In the genomic region with DNA sequence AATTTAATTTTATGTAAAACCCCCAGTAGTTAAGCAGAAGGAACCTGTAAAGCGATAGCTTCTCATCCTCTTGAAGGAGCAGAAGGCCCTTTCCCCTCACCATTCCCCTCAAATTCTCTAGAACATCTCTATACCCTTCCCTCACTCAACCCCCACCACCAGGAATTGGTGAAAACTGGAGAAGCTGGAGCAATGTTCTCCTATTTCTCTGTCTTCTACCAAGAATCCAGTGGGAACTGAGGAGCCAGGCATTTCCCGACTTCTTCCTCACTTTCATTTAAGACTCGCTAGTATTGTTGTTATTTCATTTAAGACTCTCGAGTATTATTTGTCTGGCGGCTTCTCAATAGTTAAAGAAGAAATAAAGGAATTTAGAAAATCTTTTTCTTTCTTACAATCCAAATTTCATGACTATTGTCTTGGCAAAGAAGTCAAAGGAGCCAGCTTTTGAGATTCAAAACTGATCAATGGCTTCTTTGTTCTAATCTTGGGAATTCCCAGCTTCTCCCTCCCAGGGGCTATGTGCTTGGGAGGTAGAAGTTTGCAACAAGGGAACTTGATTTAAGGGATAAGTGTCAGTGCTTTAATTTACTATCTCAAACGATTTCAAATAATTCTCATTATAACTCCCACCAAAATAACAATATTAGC, we compare ENCODE assay signal across 23 cellular contexts.
A peak's percentile ranks its signal among the peaks of the same experiment; 100 is the strongest.
DNase-seq lines count a peak whose midpoint lies in the region; ATAC-seq, FAIRE-seq and TF ChIP-seq lines count a peak whose summit lies in the region.
"Had no signal": no experiment of that assay in that cellular context is flagged by ENCODE, and none has a peak within 500 bp of the region (broad histone marks: within the 10 kb centered on the region; RNA-seq: fewer than 3 reads in every experiment).

No MANE protein-coding gene starts in this region.

- no peak for FAIRE-seq in HTR-8/SVneo (lab: Jason Lieb, UNC)
- FAIRE-seq: A204.1, colon had no signal

- H3K4me1 Mint-ChIP-seq in WTC11: peaks cover 83% of the 10 kb centered on the region
- H3K4me1 Mint-ChIP-seq in activated T-helper 2 cell treated with anti-CD3 and anti-CD28 coated beads, Interferon-gamma antibody, Interleukin-2, Interleukin-4, amounts not matched to agents 10 μg/mL and 5 μg/mL and 100 μg/mL, durations not matched to agents 14 hours and 24 hours and 36 hours (ENCODE audit: low read depth): peaks cover 12% of the 10 kb centered on the region

- TF ChIP-seq CTCF in right atrium auricular region (IDR thresholded peaks at IDR 0.05) (no peak), WTC11 (IDR thresholded peaks at IDR 0.05) (no peak)

- H3K4me1 ChIP-seq in right atrium auricular region (peaks cover 0 to 7% of the 10 kb centered on the region in 2 donors), iPS-20b (ENCODE audit: insufficient read depth, low read length) (peaks cover 42% of the 10 kb centered on the region)
- H3K4me1 ChIP-seq: prostate gland, spleen, transverse colon had no signal

- H3K4me3 Mint-ChIP-seq in WTC11: peak overlapping the region; percentile 19
- no peak overlapping the region for H3K4me3 Mint-ChIP-seq in activated T-helper 2 cell treated with anti-CD3 and anti-CD28 coated beads, Interferon-gamma antibody, Interleukin-2, Interleukin-4, amounts not matched to agents 10 μg/mL and 5 μg/mL and 100 μg/mL, durations not matched to agents 14 hours and 24 hours and 36 hours (ENCODE audit: low read depth)

- H3K27ac ChIP-seq in right atrium auricular region (no peak overlapping the region), iPS-20b (ENCODE audit: low read length) (peak overlapping the region; percentile 96)
- H3K27ac ChIP-seq: BLaER1 treated with 17β-estradiol and CSF1 and Interleukin-3, amounts not matched to agents 10 nM and 100 nM; PC-9; prostate gland; SK-N-MC; spleen; transverse colon had no signal

- no peaks in the 10 kb centered on the region for H3K36me3 ChIP-seq in right atrium auricular region
- no peaks in the 10 kb centered on the region for H3K36me3 ChIP-seq in iPS-20b (ENCODE audit: insufficient read depth, low read depth, low read length)
- H3K36me3 ChIP-seq: BLaER1 treated with 17β-estradiol and CSF1 and Interleukin-3, amounts not matched to agents 10 nM and 100 nM; prostate gland; spleen; transverse colon had no signal

- no peaks in the 10 kb centered on the region for H3K27me3 ChIP-seq in right atrium auricular region
- H3K27me3 ChIP-seq in iPS-20b (ENCODE audit: insufficient read depth, low read length): no peaks in the 10 kb centered on the region
- H3K27me3 ChIP-seq: BLaER1 treated with 17β-estradiol and CSF1 and Interleukin-3, amounts not matched to agents 10 nM and 100 nM; spleen; transverse colon had no signal

- DNase-seq in Right ventricle myocardium superior (no peak), right atrium auricular region (ENCODE audit: low spot score) (no peak), WTC11 (ENCODE audit: low spot score) (no peak), NCI-H1694 treated with DMSO at 0.1 percent for 48 hours (lab: John Stamatoyannopoulos, UW) (no peak), HTR-8/SVneo (ENCODE audit: insufficient read length, low spot score) (no peak)
- DNase-seq in stimulated activated CD4-positive, alpha-beta T cell treated with anti-CD3 and anti-CD28 coated beads, Interleukin-2, amount 100 ng/mL, for 48 hours: no peak
- no peak for DNase-seq in activated T-helper 2 cell treated with anti-CD3 and anti-CD28 coated beads, Interferon-gamma antibody, Interleukin-2, Interleukin-4, amounts not matched to agents 10 μg/mL and 5 μg/mL and 100 μg/mL, durations not matched to agents 14 hours and 24 hours and 36 hours (ENCODE audit: low spot score)
- DNase-seq: activated naive CD4-positive, alpha-beta T cell; aorta; DMS 273 treated with DMSO at 0.1 percent for 48 hours; hippocampal formation; NCI-H2029; NCI-H524 treated with DMSO at 0.1 percent for 48 hours; PC-9; spleen; T1000; transverse colon had no signal

- H3K4me3 ChIP-seq in right atrium auricular region (no peak overlapping the region), iPS-20b (ENCODE audit: low read length) (peak overlapping the region; percentile 43)
- H3K4me3 ChIP-seq: BLaER1 treated with 17β-estradiol and CSF1 and Interleukin-3, amounts not matched to agents 10 nM and 100 nM; PC-9; prostate gland; SK-N-MC; spleen; transverse colon had no signal

- peak overlapping the region; percentile 62 for H3K9ac ChIP-seq in iPS-20b (ENCODE audit: low read depth, low read length)
- H3K9ac ChIP-seq: BLaER1 treated with 17β-estradiol and CSF1 and Interleukin-3, amounts not matched to agents 10 nM and 100 nM had no signal

- POLR2A ChIA-PET in WTC11 (lab: Charles Lee): no interaction called here

- H3K27ac Mint-ChIP-seq in WTC11: peak overlapping the region; percentile 98
- no peak overlapping the region for H3K27ac Mint-ChIP-seq in activated T-helper 2 cell treated with anti-CD3 and anti-CD28 coated beads, Interferon-gamma antibody, Interleukin-2, Interleukin-4, amounts not matched to agents 10 μg/mL and 5 μg/mL and 100 μg/mL, durations not matched to agents 14 hours and 24 hours and 36 hours

- intact Hi-C loops in Right ventricle myocardium superior (cut with DNase I): loop anchor here (10.0 kb wide), 1 partner anchor 217 kb away; no protein-coding TSS in a partner anchor
- intact Hi-C loops in activated T-helper 2 cell treated with anti-CD3 and anti-CD28 coated beads, Interferon-gamma antibody, Interleukin-2, Interleukin-4, amounts not matched to agents 10 μg/mL and 5 μg/mL and 100 μg/mL, durations not matched to agents 14 hours and 24 hours and 36 hours (cut with micrococcal nuclease): no loop called here

- H3K9me3 ChIP-seq in right atrium auricular region (no peaks in the 10 kb centered on the region), iPS-20b (ENCODE audit: insufficient read depth, low read depth, low read length) (no peaks in the 10 kb centered on the region)
- H3K9me3 ChIP-seq: BLaER1 treated with 17β-estradiol and CSF1 and Interleukin-3, amounts not matched to agents 10 nM and 100 nM; prostate gland; spleen; transverse colon had no signal

- no peaks in the 10 kb centered on the region for H3K36me3 Mint-ChIP-seq in WTC11
- no peaks in the 10 kb centered on the region for H3K36me3 Mint-ChIP-seq in activated T-helper 2 cell treated with anti-CD3 and anti-CD28 coated beads, Interferon-gamma antibody, Interleukin-2, Interleukin-4, amounts not matched to agents 10 μg/mL and 5 μg/mL and 100 μg/mL, durations not matched to agents 14 hours and 24 hours and 36 hours (ENCODE audit: low read depth)

- H3K9me3 Mint-ChIP-seq in WTC11: no peaks in the 10 kb centered on the region
- no peaks in the 10 kb centered on the region for H3K9me3 Mint-ChIP-seq in activated T-helper 2 cell treated with anti-CD3 and anti-CD28 coated beads, Interferon-gamma antibody, Interleukin-2, Interleukin-4, amounts not matched to agents 10 μg/mL and 5 μg/mL and 100 μg/mL, durations not matched to agents 14 hours and 24 hours and 36 hours

- CTCF ChIA-PET in WTC11 (lab: Charles Lee): interaction anchor here (0.6 to 1.7 kb wide), 3 partner anchors 12 to 242 kb away, joined by 3 to 4 read pairs (median 3); no protein-coding TSS in a partner anchor

- H3K27me3 Mint-ChIP-seq in WTC11 (ENCODE audit: low read depth): no peaks in the 10 kb centered on the region
- no peaks in the 10 kb centered on the region for H3K27me3 Mint-ChIP-seq in activated T-helper 2 cell treated with anti-CD3 and anti-CD28 coated beads, Interferon-gamma antibody, Interleukin-2, Interleukin-4, amounts not matched to agents 10 μg/mL and 5 μg/mL and 100 μg/mL, durations not matched to agents 14 hours and 24 hours and 36 hours (ENCODE audit: low read depth)

- peak; percentile 39 for ATAC-seq in Right ventricle myocardium superior (ENCODE audit: poor library complexity)
- peak; percentile 76 for ATAC-seq in WTC11

TF ChIP-seq in WTC11, 78 proteins besides CTCF, POLR2A, EP300 and RAD21 (continues in another document):
- TF ChIP-seq ZNF423 (CRISPR knock-in tag; IDR thresholded peaks at IDR 0.05): 0 out of 2 replicates have a peak, but pooled peaks have one; percentile 23
- TF ChIP-seq, protein P1, sequence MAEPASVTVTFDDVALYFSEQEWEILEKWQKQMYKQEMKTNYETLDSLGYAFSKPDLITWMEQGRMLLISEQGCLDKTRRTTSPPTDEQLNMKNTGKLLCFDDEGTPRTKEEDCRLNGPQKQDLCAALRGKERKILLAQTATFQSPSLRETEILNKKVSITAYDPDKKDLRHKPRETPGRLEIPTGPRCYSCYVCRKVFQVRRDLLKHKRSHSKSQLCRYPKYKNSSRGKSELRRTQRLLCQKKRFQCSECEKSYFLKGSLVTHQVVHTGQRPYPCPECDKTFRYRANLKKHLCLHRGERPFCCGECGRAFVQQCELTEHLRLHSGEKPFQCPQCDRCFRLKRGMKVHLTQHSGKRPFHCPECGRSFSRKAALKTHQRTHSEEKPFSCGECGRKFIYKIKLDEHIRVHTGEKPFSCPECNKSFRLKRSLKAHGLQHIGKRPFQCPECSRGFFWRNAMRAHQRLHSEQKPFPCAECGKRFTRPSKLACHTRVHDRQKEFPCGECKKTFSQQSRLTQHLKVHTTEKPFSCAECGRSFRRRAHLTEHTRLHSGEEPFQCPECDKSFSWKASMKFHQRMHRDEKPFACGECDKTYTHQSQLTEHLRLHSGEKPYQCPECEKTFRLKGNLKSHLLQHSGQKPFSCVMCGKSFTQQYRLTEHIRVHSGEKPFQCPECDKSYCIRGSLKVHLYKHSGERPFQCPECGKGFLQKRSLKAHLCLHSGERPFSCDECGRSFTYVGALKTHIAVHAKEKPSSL (CRISPR knock-in tag; conservative IDR thresholded peaks at IDR 0.05): 0 out of 2 replicates have a peak, but pooled peaks have one; percentile 39
- TF ChIP-seq ZNF396 (CRISPR knock-in tag; IDR thresholded peaks at IDR 0.05; ENCODE audit: borderline replicate concordance): peak; percentile 91; the same call in 1 of the 2 replicates
- TF ChIP-seq, protein P2, sequence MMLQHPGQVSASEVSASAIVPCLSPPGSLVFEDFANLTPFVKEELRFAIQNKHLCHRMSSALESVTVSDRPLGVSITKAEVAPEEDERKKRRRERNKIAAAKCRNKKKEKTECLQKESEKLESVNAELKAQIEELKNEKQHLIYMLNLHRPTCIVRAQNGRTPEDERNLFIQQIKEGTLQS (CRISPR knock-in tag; conservative IDR thresholded peaks at IDR 0.05): no peak
- TF ChIP-seq, protein P3, sequence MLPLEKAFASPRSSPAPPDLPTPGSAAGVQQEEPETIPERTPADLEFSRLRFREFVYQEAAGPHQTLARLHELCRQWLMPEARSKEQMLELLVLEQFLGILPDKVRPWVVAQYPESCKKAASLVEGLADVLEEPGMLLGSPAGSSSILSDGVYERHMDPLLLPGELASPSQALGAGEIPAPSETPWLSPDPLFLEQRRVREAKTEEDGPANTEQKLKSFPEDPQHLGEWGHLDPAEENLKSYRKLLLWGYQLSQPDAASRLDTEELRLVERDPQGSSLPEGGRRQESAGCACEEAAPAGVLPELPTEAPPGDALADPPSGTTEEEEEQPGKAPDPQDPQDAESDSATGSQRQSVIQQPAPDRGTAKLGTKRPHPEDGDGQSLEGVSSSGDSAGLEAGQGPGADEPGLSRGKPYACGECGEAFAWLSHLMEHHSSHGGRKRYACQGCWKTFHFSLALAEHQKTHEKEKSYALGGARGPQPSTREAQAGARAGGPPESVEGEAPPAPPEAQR (CRISPR knock-in tag; IDR thresholded peaks at IDR 0.05): peak; percentile 94
